In genomic region chr12:119666900-119667576, GRCh38 we compare ENCODE assay signal across 8 cellular contexts. TPM values are rescaled to one million over a fixed set of nuclear protein-coding genes. Genes with fewer than 3 reads are reported as not detected.
DNase-seq lines count a peak whose midpoint lies in the region; ATAC-seq and TF ChIP-seq lines count a peak whose summit lies in the region.

No MANE protein-coding gene starts in this region.

- peak overlapping the region; percentile 63 to 97 (median 89) for H3K27ac Mint-ChIP-seq in CD8-positive, alpha-beta memory T cell
- H3K27ac Mint-ChIP-seq in activated T-helper 17 cell treated with anti-CD3 and anti-CD28 coated beads, Interleukin-2, amount 50 U/mL, for 72 hours: peak overlapping the region; percentile 90
- H3K27ac Mint-ChIP-seq in immature natural killer cell: peak overlapping the region; percentile 74 to 93 (median 88)

- POLR2A ChIA-PET in CD8-positive, alpha-beta memory T cell (lab: Charles Lee): interaction anchor here (0.9 kb wide), 1 partner anchor 14 kb away, joined by 3 read pairs; no protein-coding TSS in a partner anchor

- no peaks in the 10 kb centered on the region for H3K9me3 ChIP-seq in CD8-positive, alpha-beta memory T cell (ENCODE audit: low read length)
- H3K9me3 ChIP-seq in thyroid gland: no peaks in the 10 kb centered on the region

- H3K27me3 ChIP-seq in CD8-positive, alpha-beta memory T cell (ENCODE audit: insufficient read depth, low read length, poor library complexity, severe bottlenecking): no peaks in the 10 kb centered on the region
- no peaks in the 10 kb centered on the region for H3K27me3 ChIP-seq in thyroid gland

- intact Hi-C loops in thyroid gland (cut with DNase I): no loop called here

- TF ChIP-seq CTCF in thyroid gland (IDR thresholded peaks at IDR 0.05): no peak

- CTCF ChIA-PET in CD8-positive, alpha-beta memory T cell (lab: Charles Lee): interaction anchor here (0.7 to 1.9 kb wide), 13 partner anchors 7 to 1291 kb away, joined by 3 to 9 read pairs (median 3); partner anchors contain the start of gene SUDS3

- peak overlapping the region; percentile 98 for H3K4me3 ChIP-seq in CD8-positive, alpha-beta memory T cell (ENCODE audit: low read length)
- H3K4me3 ChIP-seq in thyroid gland (replicated peaks in 1 of 3): peak overlapping the region in 1 of 3 donors; percentile 90

- in situ Hi-C loops in ACHN (cut with HindIII; ENCODE audit: low pct_ligation_motif_present, low pct_unique_long_range_greater_than_20kb, low sequenced_read_pairs): no loop called here

- peaks cover 0 to 33% (median 10%) of the 10 kb centered on the region in 3 donors for H3K36me3 Mint-ChIP-seq in CD8-positive, alpha-beta memory T cell
- H3K36me3 Mint-ChIP-seq in activated T-helper 17 cell treated with anti-CD3 and anti-CD28 coated beads, Interleukin-2, amount 50 U/mL, for 72 hours (ENCODE audit: low read depth): peaks cover 38% of the 10 kb centered on the region
- peaks cover 0 to 8% (median 2%) of the 10 kb centered on the region in 3 donors for H3K36me3 Mint-ChIP-seq in immature natural killer cell

- TF ChIP-seq POLR2A in thyroid gland (IDR thresholded peaks at IDR 0.05): no peak
- TF ChIP-seq POLR2A in erythroblast (IDR thresholded peaks at IDR 0.05; ENCODE audit: low read length): no peak

- peaks cover 47 to 52% (median 52%) of the 10 kb centered on the region in 3 donors for H3K4me1 Mint-ChIP-seq in CD8-positive, alpha-beta memory T cell
- H3K4me1 Mint-ChIP-seq in activated T-helper 17 cell treated with anti-CD3 and anti-CD28 coated beads, Interleukin-2, amount 50 U/mL, for 72 hours: peaks cover 21% of the 10 kb centered on the region
- H3K4me1 Mint-ChIP-seq in immature natural killer cell: peaks cover 42 to 59% of the 10 kb centered on the region in 2 donors

- no peaks in the 10 kb centered on the region for H3K9me3 Mint-ChIP-seq in CD8-positive, alpha-beta memory T cell
- H3K9me3 Mint-ChIP-seq in activated T-helper 17 cell treated with anti-CD3 and anti-CD28 coated beads, Interleukin-2, amount 50 U/mL, for 72 hours: no peaks in the 10 kb centered on the region
- no peaks in the 10 kb centered on the region for H3K9me3 Mint-ChIP-seq in immature natural killer cell

- peak overlapping the region; percentile 71 for H3K27ac ChIP-seq in CD8-positive, alpha-beta memory T cell (ENCODE audit: low read depth, low read length)
- peak overlapping the region in 2 of 3 donors; percentile 89 to 92 for H3K27ac ChIP-seq in thyroid gland

- peaks cover 10% of the 10 kb centered on the region for H3K36me3 ChIP-seq in CD8-positive, alpha-beta memory T cell (ENCODE audit: insufficient read depth, low read length)
- no peaks in the 10 kb centered on the region for H3K36me3 ChIP-seq in thyroid gland

- WGBS in thyroid gland, 2 donors: 16 to 22% methylated on average over 9 of the region's 9 CpGs

- H3K27me3 Mint-ChIP-seq in CD8-positive, alpha-beta memory T cell: no peaks in the 10 kb centered on the region
- H3K27me3 Mint-ChIP-seq in activated T-helper 17 cell treated with anti-CD3 and anti-CD28 coated beads, Interleukin-2, amount 50 U/mL, for 72 hours: no peaks in the 10 kb centered on the region
- H3K27me3 Mint-ChIP-seq in immature natural killer cell (ENCODE audit: low read depth in 3 of 3): peaks cover 0 to 8% (median 8%) of the 10 kb centered on the region in 3 donors

- ATAC-seq in HG02588 (IDR thresholded peaks at IDR 0.05; ENCODE audit: unreplicated experiment): peak; percentile 3
- ATAC-seq in activated T-helper 17 cell treated with anti-CD3 and anti-CD28 coated beads, Interleukin-2, amount 50 U/mL, for 72 hours (replicated peaks): peak; percentile 2
- no peak for ATAC-seq in HG02938 (IDR thresholded peaks at IDR 0.05; ENCODE audit: unreplicated experiment)

- no peak for DNase-seq in CD8-positive, alpha-beta memory T cell
- DNase-seq in immature natural killer cell (no peak), thyroid gland (no peak), ACHN (no peak), erythroblast (lab: John Stamatoyannopoulos, UW) (no peak)

- peak overlapping the region; percentile 87 to 96 (median 90) for H3K4me3 Mint-ChIP-seq in CD8-positive, alpha-beta memory T cell
- H3K4me3 Mint-ChIP-seq in activated T-helper 17 cell treated with anti-CD3 and anti-CD28 coated beads, Interleukin-2, amount 50 U/mL, for 72 hours: peak overlapping the region; percentile 87
- peak overlapping the region; percentile 84 to 93 (median 90) for H3K4me3 Mint-ChIP-seq in immature natural killer cell

- H3K4me1 ChIP-seq in CD8-positive, alpha-beta memory T cell (ENCODE audit: insufficient read depth, low read length): peaks cover 37% of the 10 kb centered on the region
- H3K4me1 ChIP-seq in thyroid gland: peaks cover 15 to 22% of the 10 kb centered on the region in 2 donors

RNA-seq across cellular contexts. Expression of gene PRKAB1, which starts 0.9 kb away (rescaled TPM):
- 10 to 100 TPM; 27.2 to 30.8 TPM for total RNA-seq in CD8-positive, alpha-beta memory T cell
- polyA plus RNA-seq in CD8-positive, alpha-beta memory T cell: 32.0 TPM
- total RNA-seq in activated T-helper 17 cell treated with anti-CD3 and anti-CD28 coated beads, Interleukin-2, amount 50 U/mL, for 72 hours: 10 to 100 TPM; 26.6 to 28.9 TPM
- polyA plus RNA-seq in immature natural killer cell: 10 to 100 TPM; 35.8 to 48.5 (median 46.8) TPM
- total RNA-seq in thyroid gland: 100 to 1,000 TPM in 1 of 4 donors, 10 to 100 TPM in 3; 22.5 to 197 (median 32.3) TPM
